ENCODE assay signal across 11 cellular contexts in genomic region chr3:130098639-130099385, GRCh38. TPM values are rescaled to one million over a fixed set of nuclear protein-coding genes. Genes with fewer than 3 reads are reported as not detected.
DNase-seq lines count a peak whose midpoint lies in the region; ATAC-seq and TF ChIP-seq lines count a peak whose summit lies in the region.
"Not testable (repeated sequence)": the region's sequence is repeated elsewhere in the genome, so short reads cannot be mapped to it uniquely, and the experiment has no call there.
"Had no signal": no experiment of that assay in that cellular context is flagged by ENCODE, and none has a peak within 500 bp of the region (broad histone marks: within the 10 kb centered on the region; RNA-seq: fewer than 3 reads in every experiment).

No MANE protein-coding gene starts in this region.

- not testable (repeated sequence) for H2AFZ ChIP-seq in KMS-11 (ENCODE audit: low read depth)

- H3K27me3 Mint-ChIP-seq in brain; natural killer cell (ENCODE audit: low read depth in 2 of 2): not testable (repeated sequence)

- not testable (repeated sequence) for H3K36me3 Mint-ChIP-seq in brain, natural killer cell

- peaks cover 36% of the 10 kb centered on the region for H3K4me1 ChIP-seq in KMS-11 (ENCODE audit: low read depth, poor library complexity, severe bottlenecking)
- H3K4me1 ChIP-seq in skeletal muscle satellite cell (ENCODE audit: control insufficient read depth, insufficient read depth, low read length) = not testable (repeated sequence)

- not testable (repeated sequence) for H3K9me3 ChIP-seq in skeletal muscle satellite cell (replicated peaks; ENCODE audit: low read length)

- not testable (repeated sequence) for H3K4me3 ChIP-seq in AG09309 (ENCODE audit: control insufficient read depth, low read depth, low read length); KMS-11 (IDR thresholded peaks at IDR 0.05; ENCODE audit: insufficient read depth, low read depth, low read length); skeletal muscle satellite cell (ENCODE audit: low read length)

- not testable (repeated sequence) for H3K79me2 ChIP-seq in KMS-11 (ENCODE audit: insufficient read depth, low read depth)

- not testable (repeated sequence) for H3K36me3 ChIP-seq in KMS-11 (ENCODE audit: insufficient read depth); skeletal muscle satellite cell (ENCODE audit: insufficient read depth, low read length)

- not testable (repeated sequence) for H3K27ac ChIP-seq in KMS-11

- not testable (repeated sequence) for H3K4me3 Mint-ChIP-seq in brain, natural killer cell

- H3K27ac Mint-ChIP-seq in brain = peak overlapping the region in 4 of 5 experiments; percentile 9 to 74 (median 60)
- not testable (repeated sequence) for H3K27ac Mint-ChIP-seq in natural killer cell

- not testable (repeated sequence) for ATAC-seq in natural killer cell

- not testable (repeated sequence) for TF ChIP-seq CTCF in AG09309 (IDR thresholded peaks at IDR 0.05; ENCODE audit: control insufficient read depth, insufficient read depth, low read depth, low read length, missing control alignments); KMS-11 (conservative IDR thresholded peaks at IDR 0.05; ENCODE audit: low read depth, low read length); brain (conservative IDR thresholded peaks at IDR 0.05)
- peak; percentile 7 for TF ChIP-seq CTCF in natural killer cell (IDR thresholded peaks at IDR 0.05)

- H3K4me1 Mint-ChIP-seq in brain = peaks cover 14% of the 10 kb centered on the region
- H3K4me1 Mint-ChIP-seq in natural killer cell = peaks cover 0 to 40% of the 10 kb centered on the region in 2 donors

- intact Hi-C loops in natural killer cell (cut with micrococcal nuclease) = loop anchor here (5.0 to 10.0 kb wide), 2 partner anchors 157 to 474 kb away; no protein-coding TSS in a partner anchor

- H3K9ac ChIP-seq in KMS-11 = not testable (repeated sequence)
- H3K9ac ChIP-seq in skeletal muscle satellite cell (ENCODE audit: low read depth, low read length) = peak overlapping the region; percentile 26

- H4K20me1 ChIP-seq in KMS-11 (ENCODE audit: insufficient read depth) = not testable (repeated sequence)

- H3K27me3 ChIP-seq in KMS-11 (ENCODE audit: insufficient read depth, low read depth); skeletal muscle satellite cell (ENCODE audit: control insufficient read depth, insufficient read depth, low read length): not testable (repeated sequence)

- peak overlapping the region; percentile 29; the same call in 1 of the 2 replicates for H3K4me2 ChIP-seq in KMS-11
- peak overlapping the region; percentile 33 for H3K4me2 ChIP-seq in skeletal muscle satellite cell (ENCODE audit: low read length)

- DNase-seq in AG09309 (ENCODE audit: low read depth) (peak; percentile 28), EH (ENCODE audit: low read depth) (peak; percentile 78), NCI-H2196 (lab: John Stamatoyannopoulos, UW; ENCODE audit: unreplicated experiment) (peak; percentile 20), SHP77 (lab: John Stamatoyannopoulos, UW) (peak; percentile 63 to 79)
- DNase-seq in natural killer cell = not testable (repeated sequence)

- not testable (repeated sequence) for H3K9me3 Mint-ChIP-seq in brain, natural killer cell

RNA-seq across cellular contexts. Expression of gene ALG1L2, which starts 17.2 kb away (rescaled TPM):
- not detected for polyA plus RNA-seq in brain (ENCODE audit: insufficient read depth, low read depth, low replicate concordance)
- total RNA-seq in natural killer cell = 1 to 10 TPM in 2 of 3 donors, not detected in 1; 1.3 to 1.7 TPM
- total RNA-seq in skeletal muscle satellite cell (2012; rRNA removed) = not detected in 2 replicates
- total RNA-seq: H4, MCF 10A had no signal
- polyA plus RNA-seq: CD4-positive, alpha-beta memory T cell had no signal
